1 cellular context compared by ENCODE assay signal in the genomic region with DNA sequence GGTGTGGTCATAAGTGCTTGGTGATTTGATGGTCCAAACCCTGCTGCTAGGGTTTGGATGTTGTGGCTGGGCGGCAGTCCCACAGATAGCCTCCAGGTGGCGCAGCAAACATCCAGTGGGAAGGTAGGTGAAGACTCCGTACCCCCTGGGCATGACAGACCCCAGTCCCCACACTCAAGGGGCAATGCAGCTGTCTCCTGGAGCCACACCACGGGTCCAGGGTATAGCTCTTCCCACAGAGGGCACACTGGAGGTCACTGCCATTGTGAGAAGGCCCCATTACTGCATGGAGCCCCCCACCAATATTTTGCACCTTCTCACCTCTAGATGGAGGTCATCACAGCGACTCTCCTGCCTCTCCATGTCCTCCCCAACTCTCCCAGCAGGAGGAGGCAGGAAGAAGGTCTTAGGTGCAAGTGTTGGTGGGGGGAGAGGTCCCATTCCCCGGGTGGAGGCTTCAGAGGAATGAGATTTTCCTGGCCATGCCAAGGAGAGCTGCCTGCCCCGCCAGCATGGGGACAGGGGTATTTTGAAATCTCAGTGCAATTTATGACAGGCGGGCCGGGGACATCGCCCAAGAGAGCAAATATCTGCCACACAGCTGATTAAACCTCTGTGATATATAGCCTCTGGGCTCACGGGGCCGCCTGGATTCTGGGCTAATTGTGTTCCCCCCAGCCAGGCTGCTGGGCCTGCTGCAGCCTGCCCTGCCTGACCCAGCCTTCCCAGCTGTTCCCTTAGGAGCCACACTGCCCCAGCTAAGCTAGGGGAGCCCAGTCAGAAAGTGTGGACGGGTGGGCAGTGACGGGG.
A peak's percentile ranks its signal among the peaks of the same experiment; 100 is the strongest.
TF ChIP-seq lines count a peak whose summit lies in the region.

No MANE protein-coding gene starts in this region.

TF ChIP-seq in HCT116, 20 proteins besides CTCF, POLR2A, EP300 and RAD21:
- TF ChIP-seq SP1 (IDR thresholded peaks at IDR 0.05; ENCODE audit: low read depth), result no peak
- TF ChIP-seq, protein P1, sequence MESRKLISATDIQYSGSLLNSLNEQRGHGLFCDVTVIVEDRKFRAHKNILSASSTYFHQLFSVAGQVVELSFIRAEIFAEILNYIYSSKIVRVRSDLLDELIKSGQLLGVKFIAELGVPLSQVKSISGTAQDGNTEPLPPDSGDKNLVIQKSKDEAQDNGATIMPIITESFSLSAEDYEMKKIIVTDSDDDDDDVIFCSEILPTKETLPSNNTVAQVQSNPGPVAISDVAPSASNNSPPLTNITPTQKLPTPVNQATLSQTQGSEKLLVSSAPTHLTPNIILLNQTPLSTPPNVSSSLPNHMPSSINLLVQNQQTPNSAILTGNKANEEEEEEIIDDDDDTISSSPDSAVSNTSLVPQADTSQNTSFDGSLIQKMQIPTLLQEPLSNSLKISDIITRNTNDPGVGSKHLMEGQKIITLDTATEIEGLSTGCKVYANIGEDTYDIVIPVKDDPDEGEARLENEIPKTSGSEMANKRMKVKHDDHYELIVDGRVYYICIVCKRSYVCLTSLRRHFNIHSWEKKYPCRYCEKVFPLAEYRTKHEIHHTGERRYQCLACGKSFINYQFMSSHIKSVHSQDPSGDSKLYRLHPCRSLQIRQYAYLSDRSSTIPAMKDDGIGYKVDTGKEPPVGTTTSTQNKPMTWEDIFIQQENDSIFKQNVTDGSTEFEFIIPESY (IDR thresholded peaks at IDR 0.05; ENCODE audit: extremely low read depth, insufficient replicate concordance, low read length), result no peak
- TF ChIP-seq EGR1 (IDR thresholded peaks at IDR 0.05; ENCODE audit: low read depth), result no peak
- no peak for TF ChIP-seq CEBPB (IDR thresholded peaks at IDR 0.05; ENCODE audit: low read depth)
- TF ChIP-seq FOSL1 (IDR thresholded peaks at IDR 0.05; ENCODE audit: low read depth), result no peak
- TF ChIP-seq, protein P2, sequence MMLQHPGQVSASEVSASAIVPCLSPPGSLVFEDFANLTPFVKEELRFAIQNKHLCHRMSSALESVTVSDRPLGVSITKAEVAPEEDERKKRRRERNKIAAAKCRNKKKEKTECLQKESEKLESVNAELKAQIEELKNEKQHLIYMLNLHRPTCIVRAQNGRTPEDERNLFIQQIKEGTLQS (IDR thresholded peaks at IDR 0.05), result no peak
- no peak for TF ChIP-seq SIN3A (IDR thresholded peaks at IDR 0.05; ENCODE audit: low read depth)
- TF ChIP-seq YY1 (IDR thresholded peaks at IDR 0.05; ENCODE audit: extremely low read depth, insufficient replicate concordance, low read depth, low read length), result peak; percentile 29
